In genomic region chr2:102553601-102554000, GRCh38 we compare ENCODE assay signal across 19 cellular contexts.
DNase-seq lines count a peak whose midpoint lies in the region; TF ChIP-seq lines count a peak whose summit lies in the region.
"Had no signal": no experiment of that assay in that cellular context is flagged by ENCODE, and none has a peak within 500 bp of the region (broad histone marks: within the 10 kb centered on the region; RNA-seq: fewer than 3 reads in every experiment).

No MANE protein-coding gene starts in this region.

- no peaks in the 10 kb centered on the region for H4K20me1 ChIP-seq in BLaER1

- peaks cover 4% of the 10 kb centered on the region; the same call in 1 of the 2 replicates for H3K27me3 ChIP-seq in BLaER1
- H3K27me3 ChIP-seq: BE2C had no signal

- no peak overlapping the region for H3K9ac ChIP-seq in BLaER1

- peaks cover 25% of the 10 kb centered on the region for H3K4me1 ChIP-seq in BLaER1
- H3K4me1 ChIP-seq: A549, BE2C had no signal

- H3K27ac ChIP-seq in BLaER1: no peak overlapping the region
- H3K27ac ChIP-seq: A549, C4-2B had no signal

- TF ChIP-seq CTCF in foreskin fibroblast (IDR thresholded peaks at IDR 0.05; ENCODE audit: low read depth, low read length): no peak

- peak overlapping the region; percentile 65 for H3K4me2 ChIP-seq in BLaER1
- H3K4me2 ChIP-seq: A549, GM23338 had no signal

- DNase-seq in Daoy (ENCODE audit: low read depth): peak; percentile 35
- peak; percentile 68 for DNase-seq in RPMI7951 (ENCODE audit: low read depth)
- no peak for DNase-seq in NCI-H1092 treated with DMSO at 0.1 percent for 48 hours (lab: John Stamatoyannopoulos, UW)
- DNase-seq in foreskin fibroblast: no peak
- DNase-seq in COR-L47 (lab: John Stamatoyannopoulos, UW): no peak
- DNase-seq: 8988T; ACHN; AML-193; BE2C; CD4-positive, CD25-positive, alpha-beta regulatory T cell; CD8-positive, alpha-beta T cell; DMS 273 treated with DMSO at 0.1 percent for 48 hours; DMS79; GF-D8; H9 had no signal

- H3K9me3 ChIP-seq in BLaER1: peaks cover 44% of the 10 kb centered on the region
- H3K9me3 ChIP-seq: BE2C had no signal

- H3K4me3 ChIP-seq in BLaER1: no peak overlapping the region
- H3K4me3 ChIP-seq in foreskin fibroblast (ENCODE audit: low read depth in 1 of 2, low read length in 2 of 2): no peak overlapping the region
- H3K4me3 ChIP-seq: A549, GM23338 had no signal

- no peaks in the 10 kb centered on the region for H3K36me3 ChIP-seq in BLaER1
- H3K36me3 ChIP-seq: BE2C had no signal

Comparison
In these comparisons a context has a peak if more than half of its experiments do, and no peak if none do; other contexts are left out.
1. DNase-seq: peak in Daoy (single experiment) and RPMI7951 (single experiment); none in NCI-H1092 treated with DMSO at 0.1 percent for 48 hours (single experiment), foreskin fibroblast (0 of 2) and COR-L47 (single experiment).